In genomic region chr15:38768970-38769369, GRCh38 we compare ENCODE assay signal across 10 cellular contexts.
DNase-seq lines count a peak whose midpoint lies in the region; TF ChIP-seq lines count a peak whose summit lies in the region.
"Had no signal": no experiment of that assay in that cellular context is flagged by ENCODE, and none has a peak within 500 bp of the region (broad histone marks: within the 10 kb centered on the region; RNA-seq: fewer than 3 reads in every experiment).

No MANE protein-coding gene starts in this region.

- H3K9ac ChIP-seq in adipocyte (ENCODE audit: low read length) = peak overlapping the region; percentile 73

- intact Hi-C loops in left ventricle myocardium inferior (cut with micrococcal nuclease) (no loop called here), cardiac septum (cut with DNase I) (no loop called here)

- H3K27ac ChIP-seq in left ventricle myocardium inferior (replicated peaks) (no peak overlapping the region), iPS DF 6.9 (ENCODE audit: low read length) (no peak overlapping the region)

- peak; percentile 27 for TF ChIP-seq CTCF in left ventricle myocardium inferior (IDR thresholded peaks at IDR 0.05; ENCODE audit: borderline replicate concordance)

- H3K4me3 ChIP-seq in left ventricle myocardium inferior = no peak overlapping the region
- peak overlapping the region; percentile 34 for H3K4me3 ChIP-seq in adipocyte (ENCODE audit: low read length)
- H3K4me3 ChIP-seq in iPS DF 6.9 (ENCODE audit: low read length) = no peak overlapping the region; the same call in 1 of the 2 replicates

- no CpG with 5 or more reads among the region's 6 CpGs for WGBS in iPS DF 6.9 (ENCODE audit: insufficient coverage, insufficient read length)

- DNase-seq in left ventricle myocardium inferior (no peak), cardiac septum (ENCODE audit: low spot score) (no peak), adipocyte (ENCODE audit: low read depth) (no peak), iPS DF 6.9 (ENCODE audit: low read depth, low spot score) (peak; percentile 13), AML-193 (lab: John Stamatoyannopoulos, UW) (no peak), HUDEP-2 (lab: John Stamatoyannopoulos, UW; ENCODE audit: unreplicated experiment in 76 of 76) (no peak), UCSD-AML1 (lab: John Stamatoyannopoulos, UW; ENCODE audit: unreplicated experiment) (no peak)
- DNase-seq in stimulated activated CD4-positive, alpha-beta T cell treated with anti-CD3 and anti-CD28 coated beads, Interleukin-4, amount 100 ng/mL, for 4 hours = no peak
- DNase-seq: CD8-positive, alpha-beta memory T cell; effector memory CD8-positive, alpha-beta T cell had no signal

- H3K36me3 ChIP-seq in left ventricle myocardium inferior (no peaks in the 10 kb centered on the region), adipocyte (ENCODE audit: control insufficient read depth, insufficient read depth, low read length, severe bottlenecking) (no peaks in the 10 kb centered on the region), iPS DF 6.9 (ENCODE audit: control insufficient read depth, insufficient read depth, low read length) (no peaks in the 10 kb centered on the region)

- H3K9me3 ChIP-seq in left ventricle myocardium inferior (replicated peaks) (peaks cover 3% of the 10 kb centered on the region), adipocyte (ENCODE audit: control insufficient read depth, low read length) (no peaks in the 10 kb centered on the region), iPS DF 6.9 (ENCODE audit: control insufficient read depth, insufficient read depth, low read length) (no peaks in the 10 kb centered on the region)

- H3K4me1 ChIP-seq in left ventricle myocardium inferior (no peaks in the 10 kb centered on the region), adipocyte (ENCODE audit: control insufficient read depth, insufficient read depth, low read length) (peaks cover 5% of the 10 kb centered on the region), iPS DF 6.9 (ENCODE audit: control insufficient read depth, insufficient read depth, low read length) (0 out of 2 replicates have a peak, but pooled peaks cover 2% of the 10 kb centered on the region)

- H3K27me3 ChIP-seq in left ventricle myocardium inferior (ENCODE audit: low read depth) = no peaks in the 10 kb centered on the region
- no peaks in the 10 kb centered on the region for H3K27me3 ChIP-seq in adipocyte (replicated peaks; ENCODE audit: control insufficient read depth, insufficient read depth, low read length)
- H3K27me3 ChIP-seq in iPS DF 6.9 (ENCODE audit: control insufficient read depth, insufficient read depth, low read length) = no peaks in the 10 kb centered on the region
